In the genomic region with DNA sequence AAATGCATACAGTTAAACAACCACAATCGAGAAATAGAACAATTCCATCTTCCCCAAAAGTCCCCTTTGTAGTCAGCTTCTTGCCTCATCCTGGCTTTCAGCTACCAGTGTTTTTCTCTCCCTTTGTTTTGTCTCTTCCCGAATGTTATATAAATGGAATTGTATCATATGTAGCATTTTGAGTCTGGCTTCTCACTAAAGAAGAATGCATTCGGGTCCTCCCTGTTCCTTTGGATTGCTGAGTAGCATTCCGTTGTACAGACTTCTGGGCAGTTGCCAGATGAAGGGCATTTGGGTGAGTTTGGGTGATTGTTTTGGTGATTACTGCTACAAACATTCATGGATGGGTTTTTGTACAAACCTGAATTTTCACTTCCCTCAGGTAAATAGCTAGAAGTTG, we compare ENCODE assay signal across 11 cellular contexts. TPM values are rescaled to one million over a fixed set of nuclear protein-coding genes. Genes with fewer than 3 reads are reported as not detected.
DNase-seq lines count a peak whose midpoint lies in the region; ATAC-seq, FAIRE-seq and TF ChIP-seq lines count a peak whose summit lies in the region.
"Had no signal": no experiment of that assay in that cellular context is flagged by ENCODE, and none has a peak within 500 bp of the region (broad histone marks: within the 10 kb centered on the region; RNA-seq: fewer than 3 reads in every experiment).

No MANE protein-coding gene starts in this region.

- H3K9me1 ChIP-seq in keratinocyte (ENCODE audit: control insufficient read depth, extremely low read depth, insufficient read depth, low read length), result peaks cover 3% of the 10 kb centered on the region

- H3K4me3 ChIP-seq in adipocyte (ENCODE audit: low read length) (no peak overlapping the region), keratinocyte (ENCODE audit: control insufficient read depth in 2 of 3, extremely low read depth in 1 of 3, insufficient read depth in 2 of 3, low read depth in 1 of 3, low read length in 3 of 3) (no peak overlapping the region), thyroid gland (replicated peaks in 1 of 3) (no peak overlapping the region)
- H3K4me3 ChIP-seq: BLaER1 had no signal

- H3K4me3 Mint-ChIP-seq in activated naive CD4-positive, alpha-beta T cell treated with anti-CD3 and anti-CD28 coated beads for 36 hours, result no peak overlapping the region

- H3K4me1 ChIP-seq in adipocyte (ENCODE audit: control insufficient read depth, insufficient read depth, low read length) (peaks cover 75% of the 10 kb centered on the region), keratinocyte (ENCODE audit: control insufficient read depth, extremely low read depth, insufficient read depth, low read length) (peaks cover 39% of the 10 kb centered on the region), thyroid gland (peaks cover 70 to 77% of the 10 kb centered on the region in 2 donors)

- dilution Hi-C loops in keratinocyte (cut with MboI; ENCODE audit: extremely low pct_ligation_motif_present, low sequenced_read_pairs), result no loop called here

- H3K36me3 ChIP-seq in adipocyte (ENCODE audit: control insufficient read depth, insufficient read depth, low read length, severe bottlenecking) (peaks cover 33% of the 10 kb centered on the region), keratinocyte (ENCODE audit: control insufficient read depth in 2 of 2, extremely low read depth in 1 of 2, insufficient read depth in 2 of 2, low read length in 2 of 2) (peaks cover 16 to 23% of the 10 kb centered on the region in 2 experiments), thyroid gland (peaks cover 2 to 5% of the 10 kb centered on the region in 2 donors)

- DNase-seq in activated naive CD4-positive, alpha-beta T cell treated with anti-CD3 and anti-CD28 coated beads, Interleukin-2, amount 50 U/mL, for 72 hours (ENCODE audit: low spot score in 2 of 2), result no peak
- no peak for DNase-seq in activated naive CD4-positive, alpha-beta T cell treated with anti-CD3 and anti-CD28 coated beads for 36 hours
- peak; percentile 84 for DNase-seq in adipocyte (ENCODE audit: low read depth)
- no peak for DNase-seq in keratinocyte (ENCODE audit: low read depth, low spot score)
- peak; percentile 31 to 32 for DNase-seq in thyroid gland
- DNase-seq in putamen (ENCODE audit: low spot score), result no peak
- no peak for DNase-seq in Kasumi-1 (lab: John Stamatoyannopoulos, UW)
- no peak for DNase-seq in caudate nucleus (lab: John Stamatoyannopoulos, UW)
- DNase-seq: hypothalamus had no signal

- peak overlapping the region; percentile 11 for H3K4me2 ChIP-seq in keratinocyte (ENCODE audit: control insufficient read depth, extremely low read depth, insufficient read depth, low read depth, low read length)

- peaks cover 4 to 7% of the 10 kb centered on the region in 2 donors for H3K36me3 Mint-ChIP-seq in activated naive CD4-positive, alpha-beta T cell treated with anti-CD3 and anti-CD28 coated beads, Interleukin-2, amount 50 U/mL, for 72 hours
- H3K36me3 Mint-ChIP-seq in activated naive CD4-positive, alpha-beta T cell treated with anti-CD3 and anti-CD28 coated beads for 36 hours (ENCODE audit: low read depth), result peaks cover 9% of the 10 kb centered on the region

- H3K9me3 Mint-ChIP-seq in activated naive CD4-positive, alpha-beta T cell treated with anti-CD3 and anti-CD28 coated beads, Interleukin-2, amount 50 U/mL, for 72 hours, result no peaks in the 10 kb centered on the region
- no peaks in the 10 kb centered on the region for H3K9me3 Mint-ChIP-seq in activated naive CD4-positive, alpha-beta T cell treated with anti-CD3 and anti-CD28 coated beads for 36 hours

- H3K9me3 ChIP-seq in adipocyte (ENCODE audit: control insufficient read depth, low read length) (no peaks in the 10 kb centered on the region), keratinocyte (ENCODE audit: control insufficient read depth, low read depth, low read length) (no peaks in the 10 kb centered on the region), thyroid gland (no peaks in the 10 kb centered on the region)
- H3K9me3 ChIP-seq: BLaER1 had no signal

- H4K20me1 ChIP-seq in keratinocyte (ENCODE audit: control insufficient read depth, extremely low read depth, insufficient read depth, low read length), result no peaks in the 10 kb centered on the region
- H4K20me1 ChIP-seq: BLaER1 had no signal

- H3K27me3 ChIP-seq in adipocyte (replicated peaks; ENCODE audit: control insufficient read depth, insufficient read depth, low read length), result no peaks in the 10 kb centered on the region
- no peaks in the 10 kb centered on the region for H3K27me3 ChIP-seq in keratinocyte (ENCODE audit: control insufficient read depth, extremely low read depth, insufficient read depth, low read length)
- no peaks in the 10 kb centered on the region for H3K27me3 ChIP-seq in thyroid gland
- H3K27me3 ChIP-seq: BLaER1 had no signal

- H3K27ac ChIP-seq in keratinocyte (ENCODE audit: control insufficient read depth, insufficient read depth, low read length) (peak overlapping the region; percentile 37), thyroid gland (peak overlapping the region; percentile 58 to 91 (median 82)), caudate nucleus (ENCODE audit: low read depth, low read length) (no peak overlapping the region)

- ATAC-seq in activated naive CD4-positive, alpha-beta T cell treated with anti-CD3 and anti-CD28 coated beads, Interleukin-2, amount 50 U/mL, for 72 hours, result no peak

- peaks cover 36% of the 10 kb centered on the region for H3K4me1 Mint-ChIP-seq in activated naive CD4-positive, alpha-beta T cell treated with anti-CD3 and anti-CD28 coated beads for 36 hours (ENCODE audit: low read depth)

- TF ChIP-seq POLR2A in thyroid gland (IDR thresholded peaks at IDR 0.05), result no peak

- no peaks in the 10 kb centered on the region for H3K79me2 ChIP-seq in keratinocyte (ENCODE audit: control insufficient read depth, insufficient read depth, low read length)

- peak; percentile 81 for FAIRE-seq in keratinocyte (lab: Jason Lieb, UNC)

- no peak for TF ChIP-seq CTCF in keratinocyte (optimal IDR thresholded peaks at IDR 0.05 in 1 of 3, IDR thresholded peaks at IDR 0.05 in 1 of 3, conservative IDR thresholded peaks at IDR 0.05 in 1 of 3; ENCODE audit: extremely low read depth in 1 of 3, insufficient read depth in 2 of 3, low read length in 3 of 3)
- TF ChIP-seq CTCF in thyroid gland (IDR thresholded peaks at IDR 0.05), result no peak

- H2AFZ ChIP-seq in keratinocyte (ENCODE audit: control insufficient read depth, low read length), result no peak overlapping the region

- 66 to 71% methylated on average over 4 of the region's 4 CpGs for WGBS in thyroid gland, 2 donors

- CTCF ChIA-PET in activated naive CD4-positive, alpha-beta T cell treated with anti-CD3 and anti-CD28 coated beads for 36 hours (lab: Charles Lee), result interaction anchor here (0.9 to 1.5 kb wide), 4 partner anchors 20 to 202 kb away, joined by 3 to 4 read pairs (median 3); no protein-coding TSS in a partner anchor

- no peaks in the 10 kb centered on the region for H3K27me3 Mint-ChIP-seq in activated naive CD4-positive, alpha-beta T cell treated with anti-CD3 and anti-CD28 coated beads for 36 hours (ENCODE audit: low read depth)

- intact Hi-C loops in activated naive CD4-positive, alpha-beta T cell treated with anti-CD3 and anti-CD28 coated beads for 36 hours (cut with micrococcal nuclease), result no loop called here
- intact Hi-C loops in thyroid gland (cut with DNase I), result no loop called here

- peak overlapping the region; percentile 82 to 89 for H3K27ac Mint-ChIP-seq in activated naive CD4-positive, alpha-beta T cell treated with anti-CD3 and anti-CD28 coated beads, Interleukin-2, amount 50 U/mL, for 72 hours
- H3K27ac Mint-ChIP-seq in activated naive CD4-positive, alpha-beta T cell treated with anti-CD3 and anti-CD28 coated beads for 36 hours, result no peak overlapping the region

- peak overlapping the region; percentile 40 for H3K9ac ChIP-seq in adipocyte (ENCODE audit: low read length)
- H3K9ac ChIP-seq in keratinocyte (ENCODE audit: control insufficient read depth, extremely low read depth, insufficient read depth, low read length), result no peak overlapping the region

RNA-seq across cellular contexts. Expression of a gene that starts 27.8 kb away (rescaled TPM):
- not detected for total RNA-seq in activated naive CD4-positive, alpha-beta T cell treated with anti-CD3 and anti-CD28 coated beads, Interleukin-2, amount 50 U/mL, for 72 hours
- not detected for total RNA-seq in activated naive CD4-positive, alpha-beta T cell treated with anti-CD3 and anti-CD28 coated beads for 36 hours
- polyA plus RNA-seq in keratinocyte, result 0.01 to 0.05 TPM in 2 of 3 replicates, not detected in the other
- polyA plus RNA-seq in keratinocyte (2011; ENCODE audit: low read depth), result not detected
- 0.03 TPM in 1 of 2 replicates, not detected in the other for polyA plus RNA-seq in keratinocyte (2011; cell fraction: cytosol; rRNA removed)
- polyA plus RNA-seq in keratinocyte (2011; cell fraction: nucleus; rRNA removed), result not detected in 2 replicates
- 0.08 TPM in 1 of 2 replicates, not detected in the other for polyA plus RNA-seq in keratinocyte (2012; ENCODE audit: low replicate concordance)
- not detected in 3 replicates for polyA minus RNA-seq in keratinocyte
- polyA minus RNA-seq in keratinocyte (2011; cell fraction: cytosol; rRNA and poly(A)+ RNA removed), result not detected
- polyA minus RNA-seq in keratinocyte (2011; cell fraction: nucleus; rRNA and poly(A)+ RNA removed), result not detected in 2 replicates
- total RNA-seq in thyroid gland, result 10 to 100 TPM in 1 of 4 donors, 1 to 10 TPM in 2, under 1 TPM in 1; 0.59 to 11.4 (median 3.6) TPM
- polyA plus RNA-seq: neural cell had no signal

RNA-seq across cellular contexts. Expression of a gene that starts 51.3 kb away (rescaled TPM):
- total RNA-seq in activated naive CD4-positive, alpha-beta T cell treated with anti-CD3 and anti-CD28 coated beads, Interleukin-2, amount 50 U/mL, for 72 hours, result 10 to 100 TPM; 14.2 to 19.5 TPM
- total RNA-seq in activated naive CD4-positive, alpha-beta T cell treated with anti-CD3 and anti-CD28 coated beads for 36 hours, result 10 to 100 TPM; 12.6 to 12.9 TPM
- polyA plus RNA-seq in keratinocyte, result 14.1 to 18.8 TPM (median 16.7 TPM) in 3 replicates
- polyA plus RNA-seq in keratinocyte (2011; ENCODE audit: low read depth), result 7.7 TPM
- polyA plus RNA-seq in keratinocyte (2011; cell fraction: cytosol; rRNA removed), result 12.2 and 12.8 TPM in 2 replicates
- polyA plus RNA-seq in keratinocyte (2011; cell fraction: nucleus; rRNA removed), result 21.2 and 24.7 TPM in 2 replicates
- polyA plus RNA-seq in keratinocyte (2012; ENCODE audit: low replicate concordance), result 11.4 and 16.6 TPM in 2 replicates
- polyA minus RNA-seq in keratinocyte, result 7.4 to 15.6 TPM (median 7.6 TPM) in 3 replicates
- polyA minus RNA-seq in keratinocyte (2011; cell fraction: cytosol; rRNA and poly(A)+ RNA removed), result 12.5 TPM
- 6.9 and 8.9 TPM in 2 replicates for polyA minus RNA-seq in keratinocyte (2011; cell fraction: nucleus; rRNA and poly(A)+ RNA removed)
- total RNA-seq in thyroid gland, result 10 to 100 TPM; 37.2 to 48.9 (median 48.4) TPM

Comparison
In these comparisons a context has a peak if more than half of its experiments do, and no peak if none do; other contexts are left out.
1. DNase-seq: peak in adipocyte (single experiment) and thyroid gland (2 of 2); none in activated naive CD4-positive, alpha-beta T cell treated with anti-CD3 and anti-CD28 coated beads, Interleukin-2, amount 50 U/mL, for 72 hours (0 of 2), activated naive CD4-positive, alpha-beta T cell treated with anti-CD3 and anti-CD28 coated beads for 36 hours (single experiment), keratinocyte (single experiment), putamen (single experiment), Kasumi-1 (0 of 2) and caudate nucleus (0 of 61).